ENCODE assay signal across 20 cellular contexts in genomic region chr5:178931846-178932760, GRCh38. TPM values are rescaled to one million over a fixed set of nuclear protein-coding genes. Genes with fewer than 3 reads are reported as not detected.
"Had no signal": no experiment of that assay in that cellular context is flagged by ENCODE, and none has a peak within 500 bp of the region (broad histone marks: within the 10 kb centered on the region; RNA-seq: fewer than 3 reads in every experiment).

No MANE protein-coding gene starts in this region.

- H3K27ac Mint-ChIP-seq: activated CD4-positive, alpha-beta T cell treated with anti-CD3 and anti-CD28 coated beads, Interleukin-2, amount 10 ng/mL, durations not matched to agents 7 days and 5 days; natural killer cell; T-helper 2 cell treated with Interferon-gamma antibody and Interleukin-4, amounts not matched to agents 5 μg/mL and 100 μg/mL, for 36 hours had no signal

- DNase-seq: activated CD4-positive, alpha-beta T cell treated with anti-CD3 and anti-CD28 coated beads, Interleukin-2, amount 10 ng/mL, durations not matched to agents 7 days and 5 days; activated CD4-positive, CD25-positive, alpha-beta regulatory T cell; activated naive CD4-positive, alpha-beta T cell; hippocampal formation; left lung; mucosa of descending colon; natural killer cell; stimulated activated CD4-positive, alpha-beta T cell treated with anti-CD3 and anti-CD28 coated beads, Interleukin-4, amount 100 ng/mL, for 24 hours; stimulated activated naive CD4-positive, alpha-beta T cell; substantia nigra; SW 1271; trophoblast cell had no signal

- H3K4me1 ChIP-seq: left lung had no signal

- FAIRE-seq: astrocyte, keratinocyte had no signal

- H3K4me3 Mint-ChIP-seq: activated CD4-positive, alpha-beta T cell treated with anti-CD3 and anti-CD28 coated beads, Interleukin-2, amount 10 ng/mL, durations not matched to agents 7 days and 5 days; natural killer cell; T-helper 2 cell treated with Interferon-gamma antibody and Interleukin-4, amounts not matched to agents 5 μg/mL and 100 μg/mL, for 36 hours had no signal

- H3K4me3 ChIP-seq: cardiac muscle cell, left lung, mucosa of descending colon, skin epidermis had no signal

- H3K36me3 ChIP-seq: cardiac muscle cell, neutrophil had no signal

- H3K27ac ChIP-seq: cardiac muscle cell, left lung, neutrophil, skin epidermis had no signal

- H3K4me1 Mint-ChIP-seq: activated CD4-positive, alpha-beta T cell treated with anti-CD3 and anti-CD28 coated beads, Interleukin-2, amount 10 ng/mL, durations not matched to agents 7 days and 5 days; natural killer cell had no signal

- H3K27me3 ChIP-seq: cardiac muscle cell, left lung, neutrophil had no signal

- ATAC-seq: esophagus mucosa, left lung, mucosa of descending colon, natural killer cell had no signal

- H3K27me3 Mint-ChIP-seq: activated CD4-positive, alpha-beta T cell treated with anti-CD3 and anti-CD28 coated beads, Interleukin-2, amount 10 ng/mL, durations not matched to agents 7 days and 5 days had no signal

RNA-seq across cellular contexts. Expression of gene ZNF454, which starts 8.9 kb away (rescaled TPM):
- total RNA-seq: activated CD4-positive, alpha-beta T cell treated with anti-CD3 and anti-CD28 coated beads, Interleukin-2, amount 10 ng/mL, durations not matched to agents 7 days and 5 days; activated CD8-positive, alpha-beta memory T cell treated with anti-CD3 and anti-CD28 coated beads for 36 hours; astrocyte; natural killer cell had no signal
